ENCODE assay signal across 21 cellular contexts in genomic region chr19:53883741-53884140, GRCh38. TPM values are rescaled to one million over a fixed set of nuclear protein-coding genes. Genes with fewer than 3 reads are reported as not detected.
DNase-seq lines count a peak whose midpoint lies in the region; TF ChIP-seq lines count a peak whose summit lies in the region.
"Had no signal": no experiment of that assay in that cellular context is flagged by ENCODE, and none has a peak within 500 bp of the region (broad histone marks: within the 10 kb centered on the region; RNA-seq: fewer than 3 reads in every experiment).

No MANE protein-coding gene starts in this region.

- H3K9me3 ChIP-seq in HUES64 (ENCODE audit: insufficient read depth, low read depth, low read length), result no peaks in the 10 kb centered on the region
- H3K9me3 ChIP-seq in neural progenitor cell (ENCODE audit: low read depth), result no peaks in the 10 kb centered on the region
- H3K9me3 ChIP-seq: gastrocnemius medialis, MG63, upper lobe of right lung had no signal

- no peaks in the 10 kb centered on the region for H3K27me3 Mint-ChIP-seq in Calu3 (ENCODE audit: unreplicated experiment)
- peaks cover 7% of the 10 kb centered on the region for H3K27me3 Mint-ChIP-seq in glutamatergic neuron (ENCODE audit: unreplicated experiment)
- peaks cover 5% of the 10 kb centered on the region for H3K27me3 Mint-ChIP-seq in neural progenitor cell (ENCODE audit: insufficient read depth, low read depth)

- TF ChIP-seq CTCF in Calu3 (IDR thresholded peaks at IDR 0.05; ENCODE audit: unreplicated experiment), result no peak
- TF ChIP-seq CTCF in glutamatergic neuron (IDR thresholded peaks at IDR 0.05; ENCODE audit: partially characterized antibody, unreplicated experiment), result no peak
- TF ChIP-seq CTCF in neural progenitor cell (IDR thresholded peaks at IDR 0.05), result no peak
- TF ChIP-seq CTCF in GM13976 (IDR thresholded peaks at IDR 0.05; ENCODE audit: borderline replicate concordance, control extremely low read depth, extremely low read depth, insufficient read depth, missing control alignments), result no peak

- H3K9ac ChIP-seq in HUES64 (ENCODE audit: low read depth, low read length) (0 out of 2 replicates have a peak overlapping the region, but pooled peaks have one; percentile 42), neural progenitor cell (no peak overlapping the region)

- H3K4me2 ChIP-seq in neural progenitor cell, result peak overlapping the region; percentile 90

- H3K27ac Mint-ChIP-seq in Calu3 (ENCODE audit: unreplicated experiment) (peak overlapping the region; percentile 51), glutamatergic neuron (ENCODE audit: unreplicated experiment) (peak overlapping the region; percentile 86), neural progenitor cell (no peak overlapping the region)

- H4K20me1 ChIP-seq in neural progenitor cell (ENCODE audit: low read depth), result no peaks in the 10 kb centered on the region

- H3K4me3 Mint-ChIP-seq in Calu3 (ENCODE audit: low read depth, unreplicated experiment) (no peak overlapping the region), glutamatergic neuron (ENCODE audit: unreplicated experiment) (peak overlapping the region; percentile 96), neural progenitor cell (peak overlapping the region; percentile 84)

- CTCF ChIA-PET in Calu3 (lab: Charles Lee), result interaction anchor here (1.2 to 2.4 kb wide), 2 partner anchors 140 to 688 kb away, joined by 3 to 21 read pairs; no protein-coding TSS in a partner anchor

- H3K79me2 ChIP-seq in neural progenitor cell (ENCODE audit: low read depth), result no peaks in the 10 kb centered on the region

- H3K36me3 ChIP-seq in HUES64 (ENCODE audit: insufficient read depth, low read length), result no peaks in the 10 kb centered on the region
- H3K36me3 ChIP-seq in neural progenitor cell, result no peaks in the 10 kb centered on the region
- H3K36me3 ChIP-seq: gastrocnemius medialis, MG63, upper lobe of right lung had no signal

- H3K9me3 Mint-ChIP-seq in Calu3 (ENCODE audit: low read depth, unreplicated experiment) (no peaks in the 10 kb centered on the region), glutamatergic neuron (ENCODE audit: unreplicated experiment) (peaks cover 8% of the 10 kb centered on the region), neural progenitor cell (no peaks in the 10 kb centered on the region)

- H3K4me3 ChIP-seq in HUES64 (ENCODE audit: low read length) (peak overlapping the region; percentile 43), neural progenitor cell (peak overlapping the region; percentile 66)
- H3K4me3 ChIP-seq: coronary artery, gastrocnemius medialis, lung, MG63, upper lobe of right lung had no signal

- BruUV-seq in Calu3 (replicated peaks; lab: Mats Ljungman, UMichigan), result no TSS peak

- intact Hi-C loops in Calu3 (cut with micrococcal nuclease; ENCODE audit: unreplicated experiment), result no loop called here

- H3K4me1 ChIP-seq in HUES64 (ENCODE audit: insufficient read depth, low read length) (peaks cover 23% of the 10 kb centered on the region), neural progenitor cell (peaks cover 25% of the 10 kb centered on the region)

- DNase-seq in Calu3, result no peak
- DNase-seq in glutamatergic neuron, result no peak
- no peak for DNase-seq in neural progenitor cell (ENCODE audit: low spot score)
- no peak for DNase-seq in NOMO-1 treated with dmso at 0.1 percent for 144 hours (lab: John Stamatoyannopoulos, UW; ENCODE audit: unreplicated experiment)
- no peak for DNase-seq in GM13976 (ENCODE audit: low spot score)
- no peak for DNase-seq in Kasumi-1 (lab: John Stamatoyannopoulos, UW)
- DNase-seq in GM03348 (ENCODE audit: low spot score), result no peak
- DNase-seq: gastrocnemius medialis; MG63; NCI-H1694; NCI-H226; right cardiac atrium; stimulated activated naive CD8-positive, alpha-beta T cell treated with anti-CD3 and anti-CD28 coated beads, Interleukin-15, Interleukin-2, amounts not matched to agents 100 U/mL and 50 U/mL, for 24 hours; upper lobe of right lung had no signal

- H2AFZ ChIP-seq in neural progenitor cell (replicated peaks), result no peak overlapping the region

- H3K27me3 ChIP-seq in HUES64 (ENCODE audit: insufficient read depth, low read length) (peaks cover 45% of the 10 kb centered on the region), neural progenitor cell (peaks cover 36% of the 10 kb centered on the region)

- in situ Hi-C loops in GM13976 (cut with MboI; ENCODE audit: low sequenced_read_pairs, unreplicated experiment), result no loop called here

- H3K27ac ChIP-seq in HUES64 (ENCODE audit: low read depth, low read length), result no peak overlapping the region
- H3K27ac ChIP-seq in neural progenitor cell, result no peak overlapping the region
- H3K27ac ChIP-seq: coronary artery, gastrocnemius medialis, upper lobe of right lung had no signal

- H3F3A ChIP-seq in neural progenitor cell (ENCODE audit: low read depth), result peaks cover 30% of the 10 kb centered on the region

- H3K4me1 Mint-ChIP-seq in Calu3 (ENCODE audit: low read depth, unreplicated experiment), result peaks cover 15% of the 10 kb centered on the region
- peaks cover 17% of the 10 kb centered on the region for H3K4me1 Mint-ChIP-seq in glutamatergic neuron (ENCODE audit: low read depth, unreplicated experiment)
- H3K4me1 Mint-ChIP-seq in neural progenitor cell, result peaks cover 36% of the 10 kb centered on the region

- WGBS in HUES64, result 58% methylated on average over 11 of the region's 11 CpGs

- H3K36me3 Mint-ChIP-seq in Calu3 (ENCODE audit: insufficient read depth, unreplicated experiment) (peaks cover 30% of the 10 kb centered on the region), glutamatergic neuron (ENCODE audit: unreplicated experiment) (no peaks in the 10 kb centered on the region), neural progenitor cell (no peaks in the 10 kb centered on the region)

RNA-seq across cellular contexts. Expression of gene PRKCG, which starts 1.7 kb away (rescaled TPM):
- total RNA-seq in Calu3 (2022) (45.4 and 59.6 TPM in 2 replicates), glutamatergic neuron (ENCODE audit: unreplicated experiment) (33.1 TPM), neural progenitor cell (ENCODE audit: low replicate concordance) (0.51 and 3.3 TPM in 2 replicates)
- polyA plus RNA-seq in HUES64 (2013, experiment 1 of 2), result 3.2 TPM
- 4.6 TPM for polyA plus RNA-seq in HUES64 (2013, experiment 2 of 2)
- total RNA-seq: activated CD8-positive, alpha-beta memory T cell treated with anti-CD3 and anti-CD28 coated beads for 36 hours; gastrocnemius medialis; right cardiac atrium; upper lobe of right lung had no signal
- polyA plus RNA-seq: BJ had no signal

RNA-seq across cellular contexts. Expression of gene MYADM, which starts 16.1 kb away (rescaled TPM):
- total RNA-seq in Calu3 (2022) (366 and 464 TPM in 2 replicates), glutamatergic neuron (ENCODE audit: unreplicated experiment) (61.5 TPM), neural progenitor cell (ENCODE audit: low replicate concordance) (11.5 and 25.6 TPM in 2 replicates)
- 40.2 TPM for polyA plus RNA-seq in HUES64 (2013, experiment 1 of 2)
- polyA plus RNA-seq in HUES64 (2013, experiment 2 of 2), result 49.6 TPM

RNA-seq across cellular contexts. Expression of gene CACNG7, which starts 25.3 kb away (rescaled TPM):
- total RNA-seq in Calu3 (2022) (not detected in 2 replicates), glutamatergic neuron (ENCODE audit: unreplicated experiment) (60.4 TPM), neural progenitor cell (ENCODE audit: low replicate concordance) (6.7 and 27.3 TPM in 2 replicates)
- 19.4 TPM for polyA plus RNA-seq in HUES64 (2013, experiment 1 of 2)
- polyA plus RNA-seq in HUES64 (2013, experiment 2 of 2), result 38.6 TPM
- total RNA-seq: activated CD8-positive, alpha-beta memory T cell treated with anti-CD3 and anti-CD28 coated beads for 36 hours; epithelial cell of proximal tubule; gastrocnemius medialis; lung; right cardiac atrium; T-helper 1 cell treated with Interleukin-12 subunit alpha and Interleukin-12 subunit beta and Interleukin-4 antibody, amounts not matched to agents 30 ng/mL and 1 ng/mL, for 36 hours; upper lobe of right lung had no signal
- polyA plus RNA-seq: lung had no signal

RNA-seq across cellular contexts. Expression of gene NLRP12, which starts 59.6 kb away (rescaled TPM):
- 0.15 TPM in 1 of 2 replicates, not detected in the other for total RNA-seq in Calu3 (2022)
- polyA plus RNA-seq in HUES64 (2013, experiment 1 of 2), result 1.8 TPM
- polyA plus RNA-seq in HUES64 (2013, experiment 2 of 2), result 1.9 TPM
- 0.12 TPM for total RNA-seq in glutamatergic neuron (ENCODE audit: unreplicated experiment)
- total RNA-seq in neural progenitor cell (ENCODE audit: low replicate concordance), result 0.19 TPM in 1 of 2 replicates, not detected in the other
- total RNA-seq: activated CD8-positive, alpha-beta memory T cell treated with anti-CD3 and anti-CD28 coated beads for 36 hours; epithelial cell of proximal tubule; T-helper 1 cell treated with Interleukin-12 subunit alpha and Interleukin-12 subunit beta and Interleukin-4 antibody, amounts not matched to agents 30 ng/mL and 1 ng/mL, for 36 hours had no signal
- polyA plus RNA-seq: BJ had no signal
